ENCODE assay signal across 27 cellular contexts in the genomic region with DNA sequence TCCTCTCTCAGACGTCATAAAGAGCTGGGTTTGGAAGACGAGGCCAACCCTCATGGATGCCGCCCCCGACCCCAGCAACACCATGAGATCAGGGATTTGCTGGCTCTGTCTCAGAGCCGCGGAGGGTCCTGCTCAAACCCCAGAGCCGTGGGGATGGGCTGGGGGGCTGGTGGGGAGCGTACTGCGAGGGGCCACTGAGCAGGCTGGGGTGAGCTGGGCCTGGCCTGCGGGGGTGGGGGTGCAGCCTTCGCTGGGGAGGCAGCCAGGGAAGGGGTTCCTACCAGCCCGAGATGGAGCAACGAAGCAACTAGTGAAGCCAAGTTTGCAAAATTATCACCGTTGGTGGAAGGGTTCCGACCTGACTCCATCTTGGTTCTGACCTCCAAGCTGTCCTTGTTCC.
"Had no signal": no experiment of that assay in that cellular context is flagged by ENCODE, and none has a peak within 500 bp of the region (broad histone marks: within the 10 kb centered on the region; RNA-seq: fewer than 3 reads in every experiment).

No MANE protein-coding gene starts in this region.

- H3K4me2 ChIP-seq: neural progenitor cell had no signal

- H3K4me1 ChIP-seq: foreskin keratinocyte had no signal

- H3K27me3 Mint-ChIP-seq: stimulated activated memory B cell treated with anti-CD40 and anti-IgM and Interleukin-4, amounts not matched to agents 10 μg/mL and 1 μg/mL and 100 μg/mL, for 72 hours had no signal

- H3K27me3 ChIP-seq: esophagus muscularis mucosa, gastroesophageal sphincter, heart left ventricle, hepatocyte, neural progenitor cell, sigmoid colon, tibial nerve, upper lobe of left lung had no signal

- H3K9ac ChIP-seq: neural progenitor cell had no signal

- ATAC-seq: gastroesophageal sphincter; heart left ventricle; left cardiac atrium; left lung; naive thymus-derived CD4-positive, alpha-beta T cell; right cardiac atrium; stimulated activated memory B cell treated with anti-CD40 and anti-IgM and Interleukin-4, amounts not matched to agents 10 μg/mL and 1 μg/mL and 100 μg/mL, for 72 hours; stimulated activated naive CD8-positive, alpha-beta T cell treated with anti-CD3 and anti-CD28 coated beads, Interleukin-15, Interleukin-2, amounts not matched to agents 100 U/mL and 50 U/mL, for 24 hours had no signal

- H3K27ac ChIP-seq: coronary artery, foreskin keratinocyte, gastroesophageal sphincter, left lung, neural progenitor cell, prostate gland, thoracic aorta, tibial nerve, upper lobe of left lung had no signal

- H3K36me3 Mint-ChIP-seq: naive thymus-derived CD4-positive, alpha-beta T cell; neural progenitor cell; stimulated activated memory B cell treated with anti-CD40 and anti-IgM and Interleukin-4, amounts not matched to agents 10 μg/mL and 1 μg/mL and 100 μg/mL, for 72 hours had no signal

- H3K4me3 ChIP-seq: coronary artery, esophagus muscularis mucosa, gastroesophageal sphincter, heart left ventricle, hepatocyte, left lung, neural progenitor cell, prostate gland, sigmoid colon, thoracic aorta, tibial nerve, upper lobe of left lung had no signal

- H3K36me3 ChIP-seq: esophagus muscularis mucosa, gastroesophageal sphincter, heart left ventricle, left lung, neural progenitor cell, prostate gland, sigmoid colon, thoracic aorta, tibial nerve, upper lobe of left lung had no signal

- H3K4me3 Mint-ChIP-seq: naive thymus-derived CD4-positive, alpha-beta T cell; neural progenitor cell; stimulated activated memory B cell treated with anti-CD40 and anti-IgM and Interleukin-4, amounts not matched to agents 10 μg/mL and 1 μg/mL and 100 μg/mL, for 72 hours had no signal

- H3K9me3 Mint-ChIP-seq: naive thymus-derived CD4-positive, alpha-beta T cell; nephron; neural progenitor cell; stimulated activated memory B cell treated with anti-CD40 and anti-IgM and Interleukin-4, amounts not matched to agents 10 μg/mL and 1 μg/mL and 100 μg/mL, for 72 hours had no signal

- H3K79me2 ChIP-seq: hepatocyte had no signal

- FAIRE-seq: endothelial cell of umbilical vein, islet of Langerhans had no signal

- DNase-seq: dermis blood vessel endothelial cell; effector memory CD4-positive, alpha-beta T cell; heart left ventricle; left cardiac atrium; left lung; mesendoderm; midbrain; naive thymus-derived CD4-positive, alpha-beta T cell; right cardiac atrium; sigmoid colon; stimulated activated CD4-positive, alpha-beta T cell treated with anti-CD3 and anti-CD28 coated beads, Interleukin-4, amount 100 ng/mL, for 4 hours; stimulated activated naive CD8-positive, alpha-beta T cell treated with anti-CD3 and anti-CD28 coated beads, Interleukin-15, Interleukin-2, amounts not matched to agents 100 U/mL and 50 U/mL, for 24 hours; substantia nigra had no signal

- H3K9me3 ChIP-seq: esophagus muscularis mucosa, gastroesophageal sphincter, heart left ventricle, left lung, prostate gland, sigmoid colon, thoracic aorta, tibial nerve, upper lobe of left lung had no signal

- H3K27ac Mint-ChIP-seq: stimulated activated memory B cell treated with anti-CD40 and anti-IgM and Interleukin-4, amounts not matched to agents 10 μg/mL and 1 μg/mL and 100 μg/mL, for 72 hours had no signal

- H2AFZ ChIP-seq: hepatocyte, neural progenitor cell had no signal
